ENCODE assay signal across 8 cellular contexts in genomic region chr20:54199721-54200176, GRCh38.
A peak's percentile ranks its signal among the peaks of the same experiment; 100 is the strongest.
DNase-seq lines count a peak whose midpoint lies in the region; TF ChIP-seq lines count a peak whose summit lies in the region.

No MANE protein-coding gene starts in this region.

- peak; percentile 84 for DNase-seq in DMS 273 (lab: John Stamatoyannopoulos, UW; ENCODE audit: unreplicated experiment)
- peak; percentile 65 for DNase-seq in HEK293T (ENCODE audit: extremely low spot score)
- peak; percentile 30 for DNase-seq in NCI-H226
- DNase-seq in activated CD4-positive, CD25-positive, alpha-beta regulatory T cell treated with anti-CD3 and anti-CD28 coated beads, Interleukin-2, amount 50 U/mL, for 16 hours (ENCODE audit: low read depth, low spot score) = peak; percentile 38
- peak; percentile 44 for DNase-seq in central memory CD4-positive, alpha-beta T cell
- peak; percentile 58 for DNase-seq in kidney glomerular epithelial cell (lab: John Stamatoyannopoulos, UW)
- peak; percentile 67 to 68 for DNase-seq in stimulated activated CD4-positive, alpha-beta T cell treated with anti-CD3 and anti-CD28 coated beads, Interleukin-2, amount 100 ng/mL, for 48 hours
- no peak for DNase-seq in GF-D8 (lab: John Stamatoyannopoulos, UW)

- CTCF ChIA-PET in HEK293T (lab: Yijun Ruan, JAX) = interaction anchor here (0.6 to 2.2 kb wide), 14 partner anchors 14 to 1955 kb away, joined by 3 to 8 read pairs (median 4); no protein-coding TSS in a partner anchor

- POLR2A ChIA-PET in HEK293T (lab: Yijun Ruan, JAX) = no interaction called here

TF ChIP-seq in HEK293T, 16 proteins besides CTCF, POLR2A, EP300 and RAD21:
- TF ChIP-seq LEF1 (IDR thresholded peaks at IDR 0.05; ENCODE audit: borderline replicate concordance) = no peak
- TF ChIP-seq NFRKB (IDR thresholded peaks at IDR 0.05) = no peak
- no peak for TF ChIP-seq BHLHE40 (IDR thresholded peaks at IDR 0.05; ENCODE audit: borderline replicate concordance)
- no peak for TF ChIP-seq HDGF (IDR thresholded peaks at IDR 0.05; ENCODE audit: borderline replicate concordance)
- no peak for TF ChIP-seq SP1 (IDR thresholded peaks at IDR 0.05)
- TF ChIP-seq CTBP1 (IDR thresholded peaks at IDR 0.05; ENCODE audit: borderline replicate concordance) = no peak
- TF ChIP-seq, protein P1, sequence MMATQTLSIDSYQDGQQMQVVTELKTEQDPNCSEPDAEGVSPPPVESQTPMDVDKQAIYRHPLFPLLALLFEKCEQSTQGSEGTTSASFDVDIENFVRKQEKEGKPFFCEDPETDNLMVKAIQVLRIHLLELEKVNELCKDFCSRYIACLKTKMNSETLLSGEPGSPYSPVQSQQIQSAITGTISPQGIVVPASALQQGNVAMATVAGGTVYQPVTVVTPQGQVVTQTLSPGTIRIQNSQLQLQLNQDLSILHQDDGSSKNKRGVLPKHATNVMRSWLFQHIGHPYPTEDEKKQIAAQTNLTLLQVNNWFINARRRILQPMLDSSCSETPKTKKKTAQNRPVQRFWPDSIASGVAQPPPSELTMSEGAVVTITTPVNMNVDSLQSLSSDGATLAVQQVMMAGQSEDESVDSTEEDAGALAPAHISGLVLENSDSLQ (IDR thresholded peaks at IDR 0.05) = no peak
- no peak for TF ChIP-seq FOXA1 (IDR thresholded peaks at IDR 0.05)
- no peak for TF ChIP-seq FOXK2 (IDR thresholded peaks at IDR 0.05)
- TF ChIP-seq SUZ12 (IDR thresholded peaks at IDR 0.05) = no peak
- no peak for TF ChIP-seq TARDBP (IDR thresholded peaks at IDR 0.05)
- TF ChIP-seq ZNF384 (IDR thresholded peaks at IDR 0.05) = no peak
- no peak for TF ChIP-seq L3MBTL2 (conservative IDR thresholded peaks at IDR 0.05)
- no peak for TF ChIP-seq ELF4 (IDR thresholded peaks at IDR 0.05)
- TF ChIP-seq ARNT (IDR thresholded peaks at IDR 0.05) = no peak
- no peak for TF ChIP-seq FOXM1 (IDR thresholded peaks at IDR 0.05; ENCODE audit: borderline replicate concordance)
